ENCODE assay signal across 22 cellular contexts in the genomic region with DNA sequence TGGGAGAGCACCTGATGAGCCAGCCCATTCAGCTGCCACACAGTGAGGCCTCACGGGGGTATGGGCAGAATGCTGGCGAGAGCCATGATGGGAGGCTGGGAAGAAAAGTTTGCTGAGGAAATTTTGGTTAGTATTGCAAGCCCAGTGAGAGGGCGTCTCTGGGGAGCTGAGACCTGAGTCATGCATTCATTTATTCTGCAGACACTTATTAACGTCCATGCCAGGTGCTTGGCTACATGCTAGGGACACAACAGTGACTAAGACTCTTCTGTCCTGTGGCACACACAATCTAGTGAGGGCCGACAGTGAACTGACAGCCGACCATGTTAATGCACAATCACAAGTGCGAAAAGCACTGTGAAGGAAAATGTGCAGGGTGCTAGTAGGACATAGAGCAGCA. TPM values are rescaled to one million over a fixed set of nuclear protein-coding genes. Genes with fewer than 3 reads are reported as not detected.
"Had no signal": no experiment of that assay in that cellular context is flagged by ENCODE, and none has a peak within 500 bp of the region (broad histone marks: within the 10 kb centered on the region; RNA-seq: fewer than 3 reads in every experiment).

No MANE protein-coding gene starts in this region.

- H3K9me3 ChIP-seq: adrenal gland, left lung, prostate gland, suprapubic skin had no signal

- H3K4me1 ChIP-seq: adrenal gland, foreskin keratinocyte, left lung, prostate gland had no signal

- H3K27ac Mint-ChIP-seq: activated T-cell treated with anti-CD3 and anti-CD28 coated beads, Interleukin-2, amount 50 U/mL, for 72 hours; stimulated activated naive CD8-positive, alpha-beta T cell treated with anti-CD3 and anti-CD28 coated beads, Interleukin-15, Interleukin-2, amounts not matched to agents 100 ng/mL and 50 ng/mL, for 24 hours had no signal

- H3K36me3 ChIP-seq: adrenal gland, cardiac muscle cell, prostate gland, suprapubic skin had no signal

- H3K27ac ChIP-seq: adrenal gland, cardiac muscle cell, foreskin keratinocyte, left lung, prostate gland, suprapubic skin had no signal

- ATAC-seq: activated T-cell treated with anti-CD3 and anti-CD28 coated beads, Interleukin-2, amount 50 U/mL, for 72 hours; foreskin keratinocyte; left lung; right cardiac atrium had no signal

- H3K9me3 Mint-ChIP-seq: activated T-cell treated with anti-CD3 and anti-CD28 coated beads, Interleukin-2, amount 50 U/mL, for 72 hours; stimulated activated naive CD8-positive, alpha-beta T cell treated with anti-CD3 and anti-CD28 coated beads, Interleukin-15, Interleukin-2, amounts not matched to agents 100 ng/mL and 50 ng/mL, for 24 hours had no signal

- H3K4me3 Mint-ChIP-seq: activated T-cell treated with anti-CD3 and anti-CD28 coated beads, Interleukin-2, amount 50 U/mL, for 72 hours; stimulated activated naive CD8-positive, alpha-beta T cell treated with anti-CD3 and anti-CD28 coated beads, Interleukin-15, Interleukin-2, amounts not matched to agents 100 ng/mL and 50 ng/mL, for 24 hours had no signal

- H3K4me3 ChIP-seq: adrenal gland, cardiac muscle cell, left lung, prostate gland, suprapubic skin had no signal

- DNase-seq: activated CD4-positive, alpha-beta T cell treated with anti-CD3 and anti-CD28 coated beads for 1 hour; activated CD8-positive, alpha-beta memory T cell treated with anti-CD3 and anti-CD28 coated beads for 24 hours; activated effector memory CD4-positive, alpha-beta T cell treated with anti-CD3 and anti-CD28 coated beads, Interleukin-2, amount 50 U/mL, for 16 hours; activated naive CD4-positive, alpha-beta T cell treated with anti-CD3 and anti-CD28 coated beads, Interleukin-2, amount 50 U/mL, for 16 hours; activated T-cell treated with anti-CD3 and anti-CD28 coated beads, Interleukin-2, amount 50 U/mL, for 72 hours; adrenal gland; foreskin keratinocyte; left lung; right cardiac atrium; small intestine; stimulated activated CD4-positive, alpha-beta T cell treated with anti-CD3 and anti-CD28 coated beads, Interleukin-15, amount 100 ng/mL, for 24 hours; stimulated activated CD4-positive, alpha-beta T cell treated with anti-CD3 and anti-CD28 coated beads, Interleukin-2, amount 100 ng/mL, for 48 hours; trophoblast cell had no signal

- H3K27me3 ChIP-seq: adrenal gland, cardiac muscle cell, foreskin keratinocyte, left lung, suprapubic skin had no signal

- H3K27me3 Mint-ChIP-seq: stimulated activated naive CD8-positive, alpha-beta T cell treated with anti-CD3 and anti-CD28 coated beads, Interleukin-15, Interleukin-2, amounts not matched to agents 100 ng/mL and 50 ng/mL, for 24 hours had no signal

RNA-seq across cellular contexts. Expression of gene OVOL3, which starts 29.0 kb away (rescaled TPM):
- total RNA-seq: adrenal gland; cardiac muscle cell; foreskin keratinocyte; left lung; lung microvascular endothelial cell; occipital lobe; prostate gland; right cardiac atrium; suprapubic skin; T-helper 1 cell treated with Interleukin-12 subunit alpha and Interleukin-12 subunit beta and Interleukin-4 antibody, amounts not matched to agents 30 ng/mL and 1 ng/mL, for 36 hours had no signal
- polyA plus RNA-seq: adrenal gland, cardiac muscle cell, foreskin keratinocyte, keratinocyte, neural cell, right cardiac atrium, small intestine had no signal
